Comparison of ENCODE assay signal across 1 cellular context in genomic region chr16:84096447-84097005, GRCh38.
TF ChIP-seq lines count a peak whose summit lies in the region.

No MANE protein-coding gene starts in this region.

TF ChIP-seq in HepG2, 621 proteins besides CTCF, POLR2A, EP300 and RAD21 (continued from another document and continues in another):
- TF ChIP-seq ZNF720 (CRISPR knock-in tag; IDR thresholded peaks at IDR 0.05) (no peak), UBTF (CRISPR knock-in tag; IDR thresholded peaks at IDR 0.05) (no peak), STAG1 (CRISPR knock-in tag; IDR thresholded peaks at IDR 0.05) (no peak), CREB3 (CRISPR knock-in tag; IDR thresholded peaks at IDR 0.05) (no peak), ZNF781 (CRISPR knock-in tag; IDR thresholded peaks at IDR 0.05; ENCODE audit: borderline replicate concordance, not compliant biosample characterization) (no peak), ZNF20 (CRISPR knock-in tag; IDR thresholded peaks at IDR 0.05) (no peak), DNMT1 (CRISPR knock-in tag; IDR thresholded peaks at IDR 0.05) (no peak), GZF1 (CRISPR knock-in tag; IDR thresholded peaks at IDR 0.05) (no peak), DRAP1 (CRISPR knock-in tag; IDR thresholded peaks at IDR 0.05) (peak; percentile 38; the same call in 1 of the 2 replicates), ZNF337 (CRISPR knock-in tag; IDR thresholded peaks at IDR 0.05; ENCODE audit: borderline replicate concordance, low read depth) (no peak), NKX3-1 (CRISPR knock-in tag; IDR thresholded peaks at IDR 0.05) (no peak), FOXP4 (CRISPR knock-in tag; IDR thresholded peaks at IDR 0.05) (peak; percentile 83), KDM6A (CRISPR knock-in tag; IDR thresholded peaks at IDR 0.05; ENCODE audit: low read depth) (no peak), ASH2L (IDR thresholded peaks at IDR 0.05; ENCODE audit: insufficient read length, low read depth, low read length) (peak; percentile 50), SUZ12 (IDR thresholded peaks at IDR 0.05; ENCODE audit: low read depth, low read length) (no peak), ZNF446 (CRISPR knock-in tag; IDR thresholded peaks at IDR 0.05) (no peak), ZMAT5 (CRISPR knock-in tag; IDR thresholded peaks at IDR 0.05; ENCODE audit: borderline replicate concordance, low read depth) (no peak), ZSCAN29 (CRISPR knock-in tag; conservative IDR thresholded peaks at IDR 0.05) (no peak), IKZF5 (CRISPR knock-in tag; IDR thresholded peaks at IDR 0.05) (peak; percentile 96), ZNF7 (CRISPR knock-in tag; IDR thresholded peaks at IDR 0.05) (no peak), RBAK (CRISPR knock-in tag; IDR thresholded peaks at IDR 0.05) (no peak), MXD1 (CRISPR knock-in tag; IDR thresholded peaks at IDR 0.05) (no peak), TAF15 (IDR thresholded peaks at IDR 0.05; ENCODE audit: low read depth, low read length, poor library complexity, severe bottlenecking) (no peak), ZNF143 (CRISPR knock-in tag; IDR thresholded peaks at IDR 0.05) (no peak), SIX4 (CRISPR knock-in tag; IDR thresholded peaks at IDR 0.05) (peak; percentile 58; the same call in 1 of the 2 replicates), ZFP91 (CRISPR knock-in tag; IDR thresholded peaks at IDR 0.05; ENCODE audit: borderline replicate concordance) (no peak), MED1 (CRISPR knock-in tag; IDR thresholded peaks at IDR 0.05) (peak; percentile 79), CSRNP2 (CRISPR knock-in tag; conservative IDR thresholded peaks at IDR 0.05; ENCODE audit: low read depth) (no peak), SP2 (CRISPR knock-in tag; IDR thresholded peaks at IDR 0.05) (no peak), ZNF839 (CRISPR knock-in tag; IDR thresholded peaks at IDR 0.05; ENCODE audit: borderline replicate concordance) (no peak), TEAD3 (CRISPR knock-in tag; optimal IDR thresholded peaks at IDR 0.05; ENCODE audit: borderline replicate concordance) (peak; percentile 96), HMG20A (CRISPR knock-in tag; IDR thresholded peaks at IDR 0.05; ENCODE audit: borderline replicate concordance) (peak; percentile 95), TMF1 (CRISPR knock-in tag; IDR thresholded peaks at IDR 0.05; ENCODE audit: low read depth) (no peak), ZNF652 (CRISPR knock-in tag; IDR thresholded peaks at IDR 0.05; ENCODE audit: borderline replicate concordance, low read depth) (peak; percentile 16; the same call in 1 of the 2 replicates), ZNF12 (CRISPR knock-in tag; IDR thresholded peaks at IDR 0.05) (peak; percentile 87; the same call in 1 of the 2 replicates), ZC3H4 (CRISPR knock-in tag; IDR thresholded peaks at IDR 0.05; ENCODE audit: borderline replicate concordance) (no peak), SP5 (CRISPR knock-in tag; IDR thresholded peaks at IDR 0.05; ENCODE audit: borderline replicate concordance, low read depth) (peak; percentile 78), TFAP4 (IDR thresholded peaks at IDR 0.05; ENCODE audit: borderline replicate concordance, low read depth) (peak; percentile 57; the same call in 1 of the 2 replicates), ZNF512 (CRISPR knock-in tag; IDR thresholded peaks at IDR 0.05) (no peak), ZC3H13 (CRISPR knock-in tag; IDR thresholded peaks at IDR 0.05) (no peak), ZNF333 (CRISPR knock-in tag; IDR thresholded peaks at IDR 0.05; ENCODE audit: borderline replicate concordance) (no peak)
